9 cellular contexts compared by ENCODE assay signal in genomic region chr1:12658531-12659453, GRCh38. TPM values are rescaled to one million over a fixed set of nuclear protein-coding genes. Genes with fewer than 3 reads are reported as not detected.
DNase-seq lines count a peak whose midpoint lies in the region; ATAC-seq, FAIRE-seq and TF ChIP-seq lines count a peak whose summit lies in the region.
"Had no signal": no experiment of that assay in that cellular context is flagged by ENCODE, and none has a peak within 500 bp of the region (broad histone marks: within the 10 kb centered on the region; RNA-seq: fewer than 3 reads in every experiment).

No MANE protein-coding gene starts in this region.

- H3K27ac ChIP-seq in uterus = no peak overlapping the region

- no peak for TF ChIP-seq POLR2A in GM12891 (IDR thresholded peaks at IDR 0.05; ENCODE audit: low read depth, low read length)
- no peak for TF ChIP-seq POLR2A in uterus (IDR thresholded peaks at IDR 0.05)

- H3K4me3 Mint-ChIP-seq in activated naive CD8-positive, alpha-beta T cell treated with anti-CD3 and anti-CD28 coated beads for 36 hours = peak overlapping the region; percentile 2
- no peak overlapping the region for H3K4me3 Mint-ChIP-seq in progenitor cell of endocrine pancreas (ENCODE audit: low read depth)

- H3K27ac Mint-ChIP-seq in activated naive CD8-positive, alpha-beta T cell treated with anti-CD3 and anti-CD28 coated beads for 36 hours = no peak overlapping the region
- peak overlapping the region; percentile 64 for H3K27ac Mint-ChIP-seq in progenitor cell of endocrine pancreas

- ATAC-seq in Right ventricle myocardium superior (ENCODE audit: poor library complexity) (peak; percentile 94), HG02798 (IDR thresholded peaks at IDR 0.05; ENCODE audit: poor library complexity, unreplicated experiment) (no peak)

- no peaks in the 10 kb centered on the region for H3K36me3 Mint-ChIP-seq in activated naive CD8-positive, alpha-beta T cell treated with anti-CD3 and anti-CD28 coated beads for 36 hours
- peaks cover 6% of the 10 kb centered on the region for H3K36me3 Mint-ChIP-seq in progenitor cell of endocrine pancreas (ENCODE audit: insufficient read depth)

- H3K9me3 ChIP-seq in uterus = no peaks in the 10 kb centered on the region

- DNase-seq in GM12891 (ENCODE audit: insufficient read length, low spot score) (peak; percentile 74), NCI-H1048 (lab: John Stamatoyannopoulos, UW) (peak; percentile 30), SW 1271 (lab: John Stamatoyannopoulos, UW) (peak; percentile 27 to 63), Right ventricle myocardium superior (peak; percentile 76), progenitor cell of endocrine pancreas (ENCODE audit: low spot score, unreplicated experiment) (peak; percentile 65), uterus (peak; percentile 68 to 72)
- peak; percentile 67 for DNase-seq in activated naive CD8-positive, alpha-beta T cell treated with anti-CD3 and anti-CD28 coated beads for 36 hours

- intact Hi-C loops in Right ventricle myocardium superior (cut with DNase I) (loop anchor here (10.0 kb wide), 1 partner anchor 254 kb away; no protein-coding TSS in a partner anchor), uterus (cut with DNase I; ENCODE audit: low total_unique reads) (loop anchor here (10.0 kb wide), 1 partner anchor 344 kb away; no protein-coding TSS in a partner anchor)

- no peak overlapping the region for H3K4me3 ChIP-seq in uterus

- peaks cover 13% of the 10 kb centered on the region for H3K4me1 Mint-ChIP-seq in activated naive CD8-positive, alpha-beta T cell treated with anti-CD3 and anti-CD28 coated beads for 36 hours
- H3K4me1 Mint-ChIP-seq in progenitor cell of endocrine pancreas (ENCODE audit: low read depth) = peaks cover 26% of the 10 kb centered on the region

- peak; percentile 98 for FAIRE-seq in GM12891 (lab: Jason Lieb, UNC)

- no peaks in the 10 kb centered on the region for H3K9me3 Mint-ChIP-seq in activated naive CD8-positive, alpha-beta T cell treated with anti-CD3 and anti-CD28 coated beads for 36 hours
- peaks cover 14% of the 10 kb centered on the region for H3K9me3 Mint-ChIP-seq in progenitor cell of endocrine pancreas (ENCODE audit: low read depth)

- H3K27me3 Mint-ChIP-seq in activated naive CD8-positive, alpha-beta T cell treated with anti-CD3 and anti-CD28 coated beads for 36 hours = peaks cover 12% of the 10 kb centered on the region
- H3K27me3 Mint-ChIP-seq in progenitor cell of endocrine pancreas = no peaks in the 10 kb centered on the region

- H3K36me3 ChIP-seq in uterus = no peaks in the 10 kb centered on the region

- TF ChIP-seq CTCF in progenitor cell of endocrine pancreas (IDR thresholded peaks at IDR 0.05; ENCODE audit: unreplicated experiment) = peak; percentile 91
- TF ChIP-seq CTCF in uterus (IDR thresholded peaks at IDR 0.05) = peak; percentile 87 to 95 (median 90)

- no peaks in the 10 kb centered on the region for H3K4me1 ChIP-seq in uterus

- no peaks in the 10 kb centered on the region for H3K27me3 ChIP-seq in uterus

TF ChIP-seq in GM12891, 5 proteins besides CTCF, POLR2A, EP300 and RAD21:
- TF ChIP-seq SPI1 (IDR thresholded peaks at IDR 0.05; ENCODE audit: low read depth, low read length) = no peak
- TF ChIP-seq POLR2AphosphoS5 (IDR thresholded peaks at IDR 0.05; ENCODE audit: low read depth, low read length) = no peak
- no peak for TF ChIP-seq TAF1 (IDR thresholded peaks at IDR 0.05; ENCODE audit: low read depth, low read length)
- TF ChIP-seq PAX5 (IDR thresholded peaks at IDR 0.05; ENCODE audit: insufficient read depth, low read length, severe bottlenecking) = no peak
- no peak for TF ChIP-seq POU2F2 (IDR thresholded peaks at IDR 0.05; ENCODE audit: low read depth, low read length)

RNA-seq across cellular contexts. Expression of gene AADACL4, which starts 14.9 kb away (rescaled TPM):
- polyA plus RNA-seq in GM12891 (2012; ENCODE audit: low read depth, missing spikeins) = not detected
- not detected for total RNA-seq in activated naive CD8-positive, alpha-beta T cell treated with anti-CD3 and anti-CD28 coated beads for 36 hours
- total RNA-seq in Right ventricle myocardium superior (not detected), progenitor cell of endocrine pancreas (0.24 TPM in 2 replicates), uterus (under 1 TPM in 2 of 4 donors, not detected in 2; 0.14 to 0.46 TPM)
- total RNA-seq: temporal lobe had no signal

RNA-seq across cellular contexts. Expression of gene DHRS3, which starts 40.8 kb away (rescaled TPM):
- 0.62 TPM for polyA plus RNA-seq in GM12891 (2012; ENCODE audit: low read depth, missing spikeins)
- 100 to 1,000 TPM; 163 to 167 TPM for total RNA-seq in activated naive CD8-positive, alpha-beta T cell treated with anti-CD3 and anti-CD28 coated beads for 36 hours
- total RNA-seq in Right ventricle myocardium superior = 84.7 TPM
- total RNA-seq in progenitor cell of endocrine pancreas = 176 and 214 TPM in 2 replicates
- total RNA-seq in uterus = 10 to 100 TPM; 12.6 to 82.0 (median 51.5) TPM

RNA-seq across cellular contexts. Expression of gene AADACL3, which starts 57.1 kb away (rescaled TPM):
- not detected for polyA plus RNA-seq in GM12891 (2012; ENCODE audit: low read depth, missing spikeins)
- total RNA-seq in activated naive CD8-positive, alpha-beta T cell treated with anti-CD3 and anti-CD28 coated beads for 36 hours = not detected
- total RNA-seq in Right ventricle myocardium superior = not detected
- total RNA-seq in progenitor cell of endocrine pancreas = not detected in 2 replicates
- not detected for total RNA-seq in uterus
- total RNA-seq: temporal lobe had no signal
